Comparison of ENCODE assay signal across 23 cellular contexts in the genomic region with DNA sequence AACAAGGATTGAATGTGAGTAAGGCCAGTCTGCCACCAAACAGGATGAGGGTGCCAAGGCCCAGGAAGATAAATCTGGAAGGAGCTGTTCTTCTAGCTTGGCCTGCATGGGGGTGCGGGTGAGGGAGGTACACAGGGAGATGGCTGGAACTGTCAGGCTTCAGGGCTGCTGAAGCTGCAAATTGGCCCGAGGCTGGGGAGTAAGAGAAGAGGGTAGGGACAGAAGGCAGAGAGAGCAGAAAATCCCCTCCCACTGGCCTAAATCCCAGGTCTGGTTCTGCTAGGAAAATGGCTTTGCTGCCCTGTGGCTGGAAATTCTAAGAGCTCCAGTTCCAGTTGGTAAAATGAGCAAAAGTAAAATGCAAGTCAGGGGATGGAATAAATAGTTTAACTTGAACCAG.
DNase-seq lines count a peak whose midpoint lies in the region; ATAC-seq and TF ChIP-seq lines count a peak whose summit lies in the region.
"Had no signal": no experiment of that assay in that cellular context is flagged by ENCODE, and none has a peak within 500 bp of the region (broad histone marks: within the 10 kb centered on the region; RNA-seq: fewer than 3 reads in every experiment).

No MANE protein-coding gene starts in this region.

- H3K4me1 Mint-ChIP-seq in T-helper 17 cell, result peaks cover 24% of the 10 kb centered on the region

- H3K27me3 ChIP-seq in dorsolateral prefrontal cortex, result no peaks in the 10 kb centered on the region
- H3K27me3 ChIP-seq in parathyroid adenoma (ENCODE audit: control insufficient read depth, insufficient read depth, low read length), result no peaks in the 10 kb centered on the region
- no peaks in the 10 kb centered on the region for H3K27me3 ChIP-seq in ascending aorta

- H3K79me2 ChIP-seq in parathyroid adenoma, result no peaks in the 10 kb centered on the region

- H3K27ac ChIP-seq in dorsolateral prefrontal cortex (peak overlapping the region in 43 of 59 donors; percentile 7 to 73 (median 55)), parathyroid adenoma (peak overlapping the region; percentile 76), ascending aorta (no peak overlapping the region)
- H3K27ac ChIP-seq: C4-2B, KMS-11, RWPE1 had no signal

- no peak overlapping the region for H2AFZ ChIP-seq in parathyroid adenoma
- H2AFZ ChIP-seq: GM23338 had no signal

- TF ChIP-seq CTCF in dorsolateral prefrontal cortex (IDR thresholded peaks at IDR 0.05 in 54 of 56, conservative IDR thresholded peaks at IDR 0.05 in 2 of 56; ENCODE audit: low read depth in 1 of 56, partially characterized antibody in 56 of 56) (no peak), parathyroid adenoma (IDR thresholded peaks at IDR 0.05) (no peak), ascending aorta (IDR thresholded peaks at IDR 0.05) (no peak)

- no peak for ATAC-seq in T-helper 17 cell
- ATAC-seq in GM18867 (IDR thresholded peaks at IDR 0.05; ENCODE audit: unreplicated experiment), result no peak
- ATAC-seq in GM19324 (IDR thresholded peaks at IDR 0.05; ENCODE audit: low FRiP score, unreplicated experiment), result no peak
- ATAC-seq: GM23338 had no signal

- H3K9ac ChIP-seq in parathyroid adenoma, result no peak overlapping the region
- H3K9ac ChIP-seq: KMS-11 had no signal

- DNase-seq in Ammon's horn (ENCODE audit: low spot score), result peak; percentile 53
- no peak for DNase-seq in T-helper 17 cell
- peak in 1 of 10 donors; percentile 58 for DNase-seq in dorsolateral prefrontal cortex
- no peak for DNase-seq in ascending aorta (ENCODE audit: low spot score in 2 of 2)
- no peak for DNase-seq in HK-2 (ENCODE audit: unreplicated experiment)
- DNase-seq: AML-193; IMR-90; NCI-H1105; NCI-H146; NCI-H2029; NCI-H345; NCI-H524; NCI-H774; NK-92 treated with Interleukin-12 subunit alpha and Interleukin-12 subunit beta, amount 100 ng/mL, for 24 hours; SHP77 treated with DMSO at 0.1 percent for 48 hours had no signal

- H3K4me3 ChIP-seq in dorsolateral prefrontal cortex (no peak overlapping the region), parathyroid adenoma (ENCODE audit: low read depth, low read length) (no peak overlapping the region), ascending aorta (no peak overlapping the region)
- H3K4me3 ChIP-seq: GM23338, HAP-1 had no signal

- H3K4me1 ChIP-seq in parathyroid adenoma (peaks cover 30% of the 10 kb centered on the region), ascending aorta (no peaks in the 10 kb centered on the region)
- H3K4me1 ChIP-seq: HAP-1 had no signal

- no peak overlapping the region for H3K4me3 Mint-ChIP-seq in T-helper 17 cell
- H3K4me3 Mint-ChIP-seq: GM23338 had no signal

- H3K36me3 ChIP-seq in parathyroid adenoma (ENCODE audit: control insufficient read depth, insufficient read depth, low read length) (no peaks in the 10 kb centered on the region), ascending aorta (no peaks in the 10 kb centered on the region)
- H3K36me3 ChIP-seq: HAP-1 had no signal

- no peaks in the 10 kb centered on the region for H3K9me3 ChIP-seq in T-helper 17 cell (ENCODE audit: control insufficient read depth, low read length, poor library complexity, severe bottlenecking)
- no peaks in the 10 kb centered on the region for H3K9me3 ChIP-seq in parathyroid adenoma (ENCODE audit: control insufficient read depth, low read length)
- no peaks in the 10 kb centered on the region for H3K9me3 ChIP-seq in ascending aorta
- H3K9me3 ChIP-seq: HAP-1 had no signal

- H3K27ac Mint-ChIP-seq in T-helper 17 cell, result peak overlapping the region; percentile 53
- H3K27ac Mint-ChIP-seq: GM23338 had no signal

- intact Hi-C loops in dorsolateral prefrontal cortex (cut with DNase I) (no loop called here), ascending aorta (cut with DNase I) (no loop called here)

- H3K36me3 Mint-ChIP-seq in T-helper 17 cell (ENCODE audit: low read depth), result peaks cover 12% of the 10 kb centered on the region

- no peak overlapping the region for H3K4me2 ChIP-seq in parathyroid adenoma (ENCODE audit: low read length)
- H3K4me2 ChIP-seq: GM23338, KMS-11 had no signal

- no peaks in the 10 kb centered on the region for H3K27me3 Mint-ChIP-seq in T-helper 17 cell

Comparison
In these comparisons a context has a peak if more than half of its experiments do, and no peak if none do; other contexts are left out.
1. H3K27ac ChIP-seq: peak in dorsolateral prefrontal cortex (43 of 59) and parathyroid adenoma (single experiment); none in ascending aorta (0 of 2).